ENCODE assay signal across 8 cellular contexts in genomic region chr15:92845109-92845508, GRCh38. TPM values are rescaled to one million over a fixed set of nuclear protein-coding genes. Genes with fewer than 3 reads are reported as not detected.
A peak's percentile ranks its signal among the peaks of the same experiment; 100 is the strongest.
DNase-seq lines count a peak whose midpoint lies in the region; ATAC-seq and TF ChIP-seq lines count a peak whose summit lies in the region.

No MANE protein-coding gene starts in this region.

- H3K9me3 Mint-ChIP-seq in stimulated activated effector memory CD8-positive, alpha-beta T cell treated with anti-CD3 and anti-CD28 coated beads, Interleukin-12 subunit alpha, Interleukin-12 subunit beta, amount 100 ng/mL, for 72 hours, result no peaks in the 10 kb centered on the region

- no peak overlapping the region for H3K4me3 ChIP-seq in sigmoid colon

- peaks cover 36% of the 10 kb centered on the region for H3K4me1 Mint-ChIP-seq in T-helper 17 cell
- H3K4me1 Mint-ChIP-seq in stimulated activated effector memory CD8-positive, alpha-beta T cell treated with anti-CD3 and anti-CD28 coated beads, Interleukin-12 subunit alpha, Interleukin-12 subunit beta, amount 100 ng/mL, for 72 hours, result peaks cover 37% of the 10 kb centered on the region

- TF ChIP-seq EP300 in sigmoid colon (IDR thresholded peaks at IDR 0.05), result no peak

- TF ChIP-seq POLR2A in sigmoid colon (IDR thresholded peaks at IDR 0.05), result no peak

- H3K27me3 Mint-ChIP-seq in T-helper 17 cell, result no peaks in the 10 kb centered on the region

- peaks cover 0 to 6% (median 2%) of the 10 kb centered on the region in 4 donors for H3K4me1 ChIP-seq in sigmoid colon

- peaks cover 3% of the 10 kb centered on the region for H3K36me3 Mint-ChIP-seq in T-helper 17 cell (ENCODE audit: low read depth)
- no peaks in the 10 kb centered on the region for H3K36me3 Mint-ChIP-seq in stimulated activated effector memory CD8-positive, alpha-beta T cell treated with anti-CD3 and anti-CD28 coated beads, Interleukin-12 subunit alpha, Interleukin-12 subunit beta, amount 100 ng/mL, for 72 hours

- H3K27me3 ChIP-seq in sigmoid colon, result no peaks in the 10 kb centered on the region

- ATAC-seq in GM18909 (IDR thresholded peaks at IDR 0.05; ENCODE audit: poor library complexity, unreplicated experiment), result peak; percentile 73
- ATAC-seq in HG03565 (IDR thresholded peaks at IDR 0.05; ENCODE audit: unreplicated experiment), result peak; percentile 44
- ATAC-seq in T-helper 17 cell, result peak; percentile 45
- peak; percentile 54 for ATAC-seq in stimulated activated effector memory CD8-positive, alpha-beta T cell treated with anti-CD3 and anti-CD28 coated beads, Interleukin-12 subunit alpha, Interleukin-12 subunit beta, amount 100 ng/mL, for 72 hours
- no peak for ATAC-seq in HG02840 (IDR thresholded peaks at IDR 0.05; ENCODE audit: low FRiP score, unreplicated experiment)

- no peak for TF ChIP-seq CTCF in sigmoid colon (IDR thresholded peaks at IDR 0.05)

- peak overlapping the region in 2 of 4 donors; percentile 0 to 4 for H3K27ac ChIP-seq in sigmoid colon

- no peaks in the 10 kb centered on the region for H3K36me3 ChIP-seq in sigmoid colon

- intact Hi-C loops in sigmoid colon (cut with DNase I), result no loop called here

- peak overlapping the region; percentile 92 for H3K4me3 Mint-ChIP-seq in T-helper 17 cell
- peak overlapping the region; percentile 55 for H3K4me3 Mint-ChIP-seq in stimulated activated effector memory CD8-positive, alpha-beta T cell treated with anti-CD3 and anti-CD28 coated beads, Interleukin-12 subunit alpha, Interleukin-12 subunit beta, amount 100 ng/mL, for 72 hours

- peak; percentile 40 for DNase-seq in Ammon's horn (ENCODE audit: low spot score)
- no peak for DNase-seq in T-helper 17 cell
- DNase-seq in globus pallidus (ENCODE audit: low spot score), result peak; percentile 57
- DNase-seq in stimulated activated effector memory CD8-positive, alpha-beta T cell treated with anti-CD3 and anti-CD28 coated beads, Interleukin-12 subunit alpha, Interleukin-12 subunit beta, amount 100 ng/mL, for 72 hours (ENCODE audit: low spot score in 2 of 2), result no peak
- DNase-seq in sigmoid colon, result no peak

- H3K27ac Mint-ChIP-seq in T-helper 17 cell, result peak overlapping the region; percentile 99
- peak overlapping the region; percentile 94 for H3K27ac Mint-ChIP-seq in stimulated activated effector memory CD8-positive, alpha-beta T cell treated with anti-CD3 and anti-CD28 coated beads, Interleukin-12 subunit alpha, Interleukin-12 subunit beta, amount 100 ng/mL, for 72 hours

- H3K9me3 ChIP-seq in T-helper 17 cell (ENCODE audit: control insufficient read depth, low read length, poor library complexity, severe bottlenecking) (no peaks in the 10 kb centered on the region), sigmoid colon (no peaks in the 10 kb centered on the region)

RNA-seq across cellular contexts. Expression of gene CHD2, which starts 55.0 kb away (rescaled TPM):
- total RNA-seq in T-helper 17 cell (100 to 1,000 TPM; 505 to 520 TPM), sigmoid colon (100 to 1,000 TPM in 1 of 4 donors, 10 to 100 TPM in 3; 75.9 to 108 (median 90.0) TPM)
- 10 to 100 TPM; 16.0 to 48.4 (median 16.8) TPM for polyA plus RNA-seq in sigmoid colon

Comparison
In these comparisons a context has a peak if more than half of its experiments do, and no peak if none do; other contexts are left out.
1. DNase-seq: peak in Ammon's horn (single experiment) and globus pallidus (single experiment); none in T-helper 17 cell (0 of 3), stimulated activated effector memory CD8-positive, alpha-beta T cell treated with anti-CD3 and anti-CD28 coated beads, Interleukin-12 subunit alpha, Interleukin-12 subunit beta, amount 100 ng/mL, for 72 hours (0 of 2) and sigmoid colon (single experiment).
2. RNA of gene CHD2, which starts 55.0 kb away (total RNA-seq): 505 to 520 TPM in T-helper 17 cell; 75.9 to 108 TPM in sigmoid colon; every median in the first group is over 4 times any median in the second.